ENCODE assay signal across 11 cellular contexts in genomic region chr10:43403911-43404674, GRCh38. TPM values are rescaled to one million over a fixed set of nuclear protein-coding genes. Genes with fewer than 3 reads are reported as not detected.
DNase-seq lines count a peak whose midpoint lies in the region; ATAC-seq and TF ChIP-seq lines count a peak whose summit lies in the region.
"Had no signal": no experiment of that assay in that cellular context is flagged by ENCODE, and none has a peak within 500 bp of the region (broad histone marks: within the 10 kb centered on the region; RNA-seq: fewer than 3 reads in every experiment).

No MANE protein-coding gene starts in this region.

- peak overlapping the region; percentile 30 for H3K4ac ChIP-seq in trophoblast cell (ENCODE audit: low read depth, low read length)

- no peak overlapping the region for H2BK12ac ChIP-seq in trophoblast cell (ENCODE audit: low read length)

- BruUV-seq in mammary epithelial cell (replicated peaks; lab: Mats Ljungman, UMichigan): no TSS peak

- DNase-seq in ELR (ENCODE audit: low read depth): peak; percentile 63
- DNase-seq in M059J (ENCODE audit: low read depth): peak; percentile 47
- DNase-seq in mammary epithelial cell: no peak
- DNase-seq in trophoblast cell: no peak
- DNase-seq in effector CD4-positive, alpha-beta T cell: no peak
- no peak for DNase-seq in NCI-H1105 (lab: John Stamatoyannopoulos, UW)
- DNase-seq: amniotic stem cell had no signal

- H3K4me3 ChIP-seq in mammary epithelial cell (replicated peaks in 1 of 3; ENCODE audit: insufficient read depth in 1 of 3, low read depth in 2 of 3, low read length in 3 of 3): no peak overlapping the region
- H3K4me3 ChIP-seq in trophoblast cell (ENCODE audit: low read depth, low read length): no peak overlapping the region
- H3K4me3 ChIP-seq: SJSA1 had no signal

- peaks cover 14% of the 10 kb centered on the region for H3K36me3 ChIP-seq in mammary epithelial cell (ENCODE audit: insufficient read depth, low read length)
- H3K36me3 ChIP-seq in trophoblast cell (ENCODE audit: control insufficient read depth in 1 of 2, insufficient read depth in 2 of 2, low read length in 2 of 2): peaks cover 4 to 10% of the 10 kb centered on the region in 2 experiments

- no peak overlapping the region for H3K14ac ChIP-seq in trophoblast cell (ENCODE audit: low read length)

- H3K23ac ChIP-seq in trophoblast cell (ENCODE audit: low read length): no peak overlapping the region

- H3K9me3 ChIP-seq in mammary epithelial cell (replicated peaks; ENCODE audit: insufficient read depth, low read length) (no peaks in the 10 kb centered on the region), trophoblast cell (ENCODE audit: insufficient read depth, low read depth, low read length) (no peaks in the 10 kb centered on the region)
- H3K9me3 ChIP-seq: SJSA1 had no signal

- H3K4me1 ChIP-seq in mammary epithelial cell (ENCODE audit: insufficient read depth, low read length) (peaks cover 39% of the 10 kb centered on the region), trophoblast cell (ENCODE audit: control insufficient read depth in 1 of 2, insufficient read depth in 2 of 2, low read length in 2 of 2) (peaks cover 7 to 22% of the 10 kb centered on the region in 2 experiments)

- H3K18ac ChIP-seq in trophoblast cell (ENCODE audit: low read length): no peak overlapping the region

- no peaks in the 10 kb centered on the region for H3K27me3 ChIP-seq in mammary epithelial cell (ENCODE audit: insufficient read depth, low read length)
- no peaks in the 10 kb centered on the region for H3K27me3 ChIP-seq in trophoblast cell (ENCODE audit: insufficient read depth, low read length)
- H3K27me3 ChIP-seq: SJSA1 had no signal

- WGBS in mammary epithelial cell (ENCODE audit: low coverage, missing lambda C conversion rate): 74% methylated on average over 12 of the region's 13 CpGs
- no CpG with 5 or more reads among the region's 13 CpGs for WGBS in trophoblast cell (ENCODE audit: extremely low coverage, insufficient coverage, insufficient read length)

- H4K20me1 ChIP-seq in mammary epithelial cell (ENCODE audit: insufficient read depth, low read length): peaks cover 9% of the 10 kb centered on the region

- no peak overlapping the region for H4K12ac ChIP-seq in trophoblast cell (ENCODE audit: low read depth, low read length)

- H2AFZ ChIP-seq in mammary epithelial cell (ENCODE audit: low read depth, low read length) (no peak overlapping the region), trophoblast cell (ENCODE audit: insufficient read depth, low read length, poor library complexity) (no peak overlapping the region)

- intact Hi-C loops in mammary epithelial cell (cut with micrococcal nuclease): no loop called here

- no peak overlapping the region for H2AK5ac ChIP-seq in trophoblast cell (ENCODE audit: low read length)

- H2BK5ac ChIP-seq in trophoblast cell (ENCODE audit: low read depth, low read length, poor library complexity): no peak overlapping the region

- peak overlapping the region; percentile 72 for H3K4me2 ChIP-seq in mammary epithelial cell (ENCODE audit: insufficient read depth, low read depth, low read length)
- no peak overlapping the region for H3K4me2 ChIP-seq in trophoblast cell (ENCODE audit: low read length)

- CTCF ChIA-PET in mammary epithelial cell (lab: Charles Lee; ENCODE audit: low non-redundant PET): no interaction called here

- H4K8ac ChIP-seq in trophoblast cell (ENCODE audit: low read depth, low read length): no peak overlapping the region

- H3K79me2 ChIP-seq in mammary epithelial cell (ENCODE audit: insufficient read depth, low read length) (peaks cover 96% of the 10 kb centered on the region), trophoblast cell (ENCODE audit: control insufficient read depth, insufficient read depth, low read length, poor library complexity) (peaks cover 31% of the 10 kb centered on the region)

- ATAC-seq in HG03139 (IDR thresholded peaks at IDR 0.05; ENCODE audit: unreplicated experiment): no peak
- no peak for ATAC-seq in GM21360 (IDR thresholded peaks at IDR 0.05; ENCODE audit: unreplicated experiment)

- H3K9ac ChIP-seq in mammary epithelial cell (ENCODE audit: insufficient read depth, low read length) (peak overlapping the region; percentile 14), trophoblast cell (ENCODE audit: low read length) (no peak overlapping the region)

- dilution Hi-C loops in mammary epithelial cell (cut with HindIII; ENCODE audit: low sequenced_read_pairs): no loop called here

- no peak overlapping the region for H4K91ac ChIP-seq in trophoblast cell (ENCODE audit: low read depth, low read length)

- H3K79me1 ChIP-seq in trophoblast cell (ENCODE audit: low read length): peaks cover 15% of the 10 kb centered on the region

- H2BK120ac ChIP-seq in trophoblast cell (ENCODE audit: insufficient read depth, low read length, poor library complexity): no peak overlapping the region

- no peak for TF ChIP-seq CTCF in mammary epithelial cell (conservative IDR thresholded peaks at IDR 0.05 in 1 of 2, IDR thresholded peaks at IDR 0.05 in 1 of 2; ENCODE audit: extremely low read depth in 1 of 2, insufficient read depth in 1 of 2, low read depth in 1 of 2, low read length in 2 of 2)

- peak overlapping the region; percentile 27 for H3K27ac ChIP-seq in mammary epithelial cell (ENCODE audit: insufficient read depth, low read depth, low read length)
- no peak overlapping the region for H3K27ac ChIP-seq in trophoblast cell (ENCODE audit: low read depth, low read length)
- H3K27ac ChIP-seq: SJSA1 had no signal

- in situ Hi-C loops in mammary epithelial cell (cut with MboI; ENCODE audit: low sequenced_read_pairs in 2 of 2): loop anchor here in 1 of 2 donors (5.0 kb wide), 1 partner anchor 48 kb away; no protein-coding TSS in a partner anchor

RNA-seq across cellular contexts. Expression of gene HNRNPF, which starts 4.9 kb away (rescaled TPM):
- 129 and 179 TPM in 2 replicates for total RNA-seq in M059J (2014; rRNA removed; shearing (Covaris generic))
- 100 to 1,000 TPM; 149 to 228 TPM for total RNA-seq in mammary epithelial cell
- 254 TPM for polyA plus RNA-seq in mammary epithelial cell
- 176 TPM for polyA minus RNA-seq in mammary epithelial cell
- polyA plus RNA-seq in trophoblast cell (2013): 123 and 124 TPM in 2 replicates

RNA-seq across cellular contexts. Expression of gene FXYD4, which starts 32.7 kb away (rescaled TPM):
- total RNA-seq in M059J (2014; rRNA removed; shearing (Covaris generic)): not detected in 2 replicates
- total RNA-seq in mammary epithelial cell: not detected
- polyA plus RNA-seq in mammary epithelial cell: not detected
- polyA minus RNA-seq in mammary epithelial cell: not detected
- 0.14 and 0.64 TPM in 2 replicates for polyA plus RNA-seq in trophoblast cell (2013)
- total RNA-seq: frontal cortex, SJSA1 had no signal

RNA-seq across cellular contexts. Expression of gene ZNF487, which starts 32.8 kb away (rescaled TPM):
- 1.0 and 2.6 TPM in 2 replicates for total RNA-seq in M059J (2014; rRNA removed; shearing (Covaris generic))
- 1 to 10 TPM; 3.2 to 3.8 TPM for total RNA-seq in mammary epithelial cell
- 2.5 TPM for polyA plus RNA-seq in mammary epithelial cell
- polyA minus RNA-seq in mammary epithelial cell: not detected
- 1.5 and 1.8 TPM in 2 replicates for polyA plus RNA-seq in trophoblast cell (2013)

Comparison
In these comparisons a context has a peak if more than half of its experiments do, and no peak if none do; other contexts are left out.
1. DNase-seq: peak in ELR (single experiment) and M059J (single experiment); none in mammary epithelial cell (single experiment), trophoblast cell (0 of 2), effector CD4-positive, alpha-beta T cell (single experiment) and NCI-H1105 (single experiment).